Comparison of ENCODE assay signal across 16 cellular contexts in genomic region chr1:24957808-24958752, GRCh38. TPM values are rescaled to one million over a fixed set of nuclear protein-coding genes. Genes with fewer than 3 reads are reported as not detected.
DNase-seq lines count a peak whose midpoint lies in the region; ATAC-seq and TF ChIP-seq lines count a peak whose summit lies in the region.
"Had no signal": no experiment of that assay in that cellular context is flagged by ENCODE, and none has a peak within 500 bp of the region (broad histone marks: within the 10 kb centered on the region; RNA-seq: fewer than 3 reads in every experiment).

No MANE protein-coding gene starts in this region.

- H3K36me3 Mint-ChIP-seq in CD8-positive, alpha-beta T cell = peaks cover 18% of the 10 kb centered on the region
- no peaks in the 10 kb centered on the region for H3K36me3 Mint-ChIP-seq in T-helper 17 cell (ENCODE audit: low read depth)
- H3K36me3 Mint-ChIP-seq in effector memory CD8-positive, alpha-beta T cell (ENCODE audit: insufficient read depth) = peaks cover 9% of the 10 kb centered on the region

- CTCF ChIA-PET in CD8-positive, alpha-beta T cell (lab: Charles Lee) = interaction anchor here (1.8 to 8.5 kb wide), 2 partner anchors 11 to 77 kb away, joined by 4 to 163 read pairs; no protein-coding TSS in a partner anchor

- peaks cover 61% of the 10 kb centered on the region for H3K4me1 ChIP-seq in BLaER1
- peaks cover 92% of the 10 kb centered on the region for H3K4me1 ChIP-seq in CD8-positive, alpha-beta T cell (ENCODE audit: insufficient read depth, low read length)
- no peaks in the 10 kb centered on the region for H3K4me1 ChIP-seq in HAP-1
- H3K4me1 ChIP-seq: right lobe of liver had no signal

- DNase-seq in CD8-positive, alpha-beta T cell = peak in 1 of 7 experiments; percentile 17
- DNase-seq in T-helper 17 cell (no peak), NCI-H2081 (lab: John Stamatoyannopoulos, UW) (no peak), DMS79 (lab: John Stamatoyannopoulos, UW) (no peak), HAP-1 (ENCODE audit: low spot score in 2 of 2) (no peak)
- no peak for DNase-seq in effector memory CD8-positive, alpha-beta T cell
- DNase-seq: amniotic stem cell; cerebellar nuclear complex; DMS53; HFFc6; NCI-H524 treated with DMSO at 0.1 percent for 48 hours; PC-9; stimulated activated CD4-positive, alpha-beta T cell treated with anti-CD3 and anti-CD28 coated beads, Interleukin-2, amount 100 ng/mL, for 24 hours had no signal

- H3K27ac Mint-ChIP-seq in CD8-positive, alpha-beta T cell = peak overlapping the region; percentile 82
- peak overlapping the region; percentile 54 for H3K27ac Mint-ChIP-seq in T-helper 17 cell
- peak overlapping the region; percentile 69 to 78 for H3K27ac Mint-ChIP-seq in effector memory CD8-positive, alpha-beta T cell
- H3K27ac Mint-ChIP-seq: HFFc6 had no signal

- no peaks in the 10 kb centered on the region for H3K27me3 Mint-ChIP-seq in CD8-positive, alpha-beta T cell (ENCODE audit: low read depth)
- no peaks in the 10 kb centered on the region for H3K27me3 Mint-ChIP-seq in T-helper 17 cell
- H3K27me3 Mint-ChIP-seq in effector memory CD8-positive, alpha-beta T cell = no peaks in the 10 kb centered on the region

- H4K20me1 ChIP-seq in BLaER1 = no peaks in the 10 kb centered on the region

- 0 out of 2 replicates have a peak overlapping the region, but pooled peaks have one; percentile 11 for H3K9ac ChIP-seq in BLaER1

- peak overlapping the region; percentile 49 for H3K4me2 ChIP-seq in BLaER1
- H3K4me2 ChIP-seq: PC-9 had no signal

- H3K4me3 Mint-ChIP-seq in CD8-positive, alpha-beta T cell = peak overlapping the region; percentile 18
- H3K4me3 Mint-ChIP-seq in T-helper 17 cell = no peak overlapping the region
- peak overlapping the region; percentile 14 to 51 for H3K4me3 Mint-ChIP-seq in effector memory CD8-positive, alpha-beta T cell
- H3K4me3 Mint-ChIP-seq: HFFc6 had no signal

- no peak for TF ChIP-seq CTCF in CD8-positive, alpha-beta T cell (IDR thresholded peaks at IDR 0.05)

- H3K27me3 ChIP-seq in BLaER1 = no peaks in the 10 kb centered on the region
- H3K27me3 ChIP-seq in CD8-positive, alpha-beta T cell (ENCODE audit: insufficient read depth, low read length) = no peaks in the 10 kb centered on the region
- H3K27me3 ChIP-seq in HAP-1 (ENCODE audit: low read depth) = no peaks in the 10 kb centered on the region
- H3K27me3 ChIP-seq: right lobe of liver had no signal

- no peak for ATAC-seq in CD8-positive, alpha-beta T cell
- ATAC-seq in T-helper 17 cell = no peak
- ATAC-seq in effector memory CD8-positive, alpha-beta T cell (replicated peaks) = no peak
- ATAC-seq: SK-N-SH treated with all-trans-retinoic acid at 6 μM for 48 hours had no signal

- H3K9me3 ChIP-seq in BLaER1 (no peaks in the 10 kb centered on the region), T-helper 17 cell (ENCODE audit: control insufficient read depth, low read length, poor library complexity, severe bottlenecking) (no peaks in the 10 kb centered on the region), HAP-1 (no peaks in the 10 kb centered on the region)
- H3K9me3 ChIP-seq in CD8-positive, alpha-beta T cell (ENCODE audit: low read length) = no peaks in the 10 kb centered on the region
- H3K9me3 ChIP-seq: right lobe of liver had no signal

- POLR2A ChIA-PET in CD8-positive, alpha-beta T cell (lab: Charles Lee) = interaction anchor here (0.7 to 0.8 kb wide), 2 partner anchors 33 to 76 kb away, joined by 3 read pairs; no protein-coding TSS in a partner anchor

- H3K9me3 Mint-ChIP-seq in CD8-positive, alpha-beta T cell = no peaks in the 10 kb centered on the region
- no peaks in the 10 kb centered on the region for H3K9me3 Mint-ChIP-seq in effector memory CD8-positive, alpha-beta T cell
- H3K9me3 Mint-ChIP-seq: HFFc6 had no signal

- intact Hi-C loops in CD8-positive, alpha-beta T cell (cut with DNase I, micrococcal nuclease) = no loop called here

- no peak overlapping the region for H3K27ac ChIP-seq in BLaER1
- no peak overlapping the region for H3K27ac ChIP-seq in CD8-positive, alpha-beta T cell (ENCODE audit: low read depth, low read length)
- H3K27ac ChIP-seq: PC-9, right lobe of liver had no signal

- no peak overlapping the region for H3K4me3 ChIP-seq in BLaER1
- no peak overlapping the region for H3K4me3 ChIP-seq in CD8-positive, alpha-beta T cell (ENCODE audit: low read depth, low read length)
- H3K4me3 ChIP-seq in HAP-1 = no peak overlapping the region
- H3K4me3 ChIP-seq: PC-9, right lobe of liver had no signal

- in situ Hi-C loops in HAP-1 (cut with MboI; ENCODE audit: low sequenced_read_pairs) = no loop called here

- H3K36me3 ChIP-seq in BLaER1 (no peaks in the 10 kb centered on the region), HAP-1 (replicated peaks) (no peaks in the 10 kb centered on the region)
- H3K36me3 ChIP-seq in CD8-positive, alpha-beta T cell (ENCODE audit: insufficient read depth, low read length) = no peaks in the 10 kb centered on the region
- H3K36me3 ChIP-seq: right lobe of liver had no signal

- peaks cover 84% of the 10 kb centered on the region for H3K4me1 Mint-ChIP-seq in CD8-positive, alpha-beta T cell (ENCODE audit: low read depth)
- H3K4me1 Mint-ChIP-seq in T-helper 17 cell = peaks cover 45% of the 10 kb centered on the region
- H3K4me1 Mint-ChIP-seq in effector memory CD8-positive, alpha-beta T cell (ENCODE audit: low read depth in 2 of 2) = peaks cover 56 to 67% of the 10 kb centered on the region in 2 donors

RNA-seq across cellular contexts. Expression of gene RUNX3, which starts 28.0 kb away (rescaled TPM):
- total RNA-seq in CD8-positive, alpha-beta T cell = 100 to 1,000 TPM; 423 to 424 TPM
- 100 to 1,000 TPM; 186 to 243 TPM for total RNA-seq in T-helper 17 cell
- total RNA-seq: HFFc6, PC-9 had no signal
